In genomic region chr2:2859164-2859563, GRCh38 we compare ENCODE assay signal across 22 cellular contexts.
"Had no signal": no experiment of that assay in that cellular context is flagged by ENCODE, and none has a peak within 500 bp of the region (broad histone marks: within the 10 kb centered on the region; RNA-seq: fewer than 3 reads in every experiment).

No MANE protein-coding gene starts in this region.

- H3K36me3 ChIP-seq: esophagus muscularis mucosa, gastroesophageal sphincter, heart left ventricle, left lung had no signal

- DNase-seq: dermis blood vessel endothelial cell; effector CD4-positive, alpha-beta T cell; effector memory CD4-positive, alpha-beta T cell; foreskin keratinocyte; heart left ventricle; hypothalamus; immature natural killer cell; islet precursor cell; kidney; kidney glomerular epithelial cell; left colon; left lung; left ventricle myocardium superior; mammary epithelial cell; mesendoderm; midbrain had no signal

- H3K79me2 ChIP-seq: hepatocyte had no signal

- H3K27me3 ChIP-seq: dorsolateral prefrontal cortex, esophagus muscularis mucosa, foreskin keratinocyte, gastroesophageal sphincter, heart left ventricle, hepatocyte, left lung had no signal

- H3K4me1 ChIP-seq: esophagus muscularis mucosa, foreskin keratinocyte, gastroesophageal sphincter, heart left ventricle, left lung had no signal

- H3K9me3 ChIP-seq: esophagus muscularis mucosa, gastroesophageal sphincter, heart left ventricle, left lung had no signal

- H2AFZ ChIP-seq: hepatocyte had no signal

- H3K4me3 ChIP-seq: coronary artery, dorsolateral prefrontal cortex, esophagus muscularis mucosa, gastroesophageal sphincter, heart left ventricle, hepatocyte, left lung, lung had no signal

- ATAC-seq: foreskin keratinocyte, gastroesophageal sphincter, heart left ventricle, left colon, left lung, left ventricle myocardium superior had no signal

- H3K27ac ChIP-seq: coronary artery, dorsolateral prefrontal cortex, esophagus muscularis mucosa, foreskin keratinocyte, gastroesophageal sphincter, heart left ventricle, hepatocyte, left lung had no signal

- H3K4me2 ChIP-seq: hepatocyte had no signal
